ENCODE assay signal across 9 cellular contexts in genomic region chr13:76879876-76880270, GRCh38. TPM values are rescaled to one million over a fixed set of nuclear protein-coding genes. Genes with fewer than 3 reads are reported as not detected.
DNase-seq lines count a peak whose midpoint lies in the region; ATAC-seq and TF ChIP-seq lines count a peak whose summit lies in the region.
"Had no signal": no experiment of that assay in that cellular context is flagged by ENCODE, and none has a peak within 500 bp of the region (broad histone marks: within the 10 kb centered on the region; RNA-seq: fewer than 3 reads in every experiment).

No MANE protein-coding gene starts in this region.

- peak overlapping the region; percentile 51 for H3K4me3 ChIP-seq in Loucy (ENCODE audit: low read length, poor library complexity, severe bottlenecking)
- no peak overlapping the region for H3K4me3 ChIP-seq in testis
- H3K4me3 ChIP-seq in CD8-positive, alpha-beta memory T cell (ENCODE audit: low read length), result no peak overlapping the region

- H2AFZ ChIP-seq in Loucy (ENCODE audit: low read length), result no peak overlapping the region

- H3K27me3 Mint-ChIP-seq in activated T-cell treated with anti-CD3 and anti-CD28 coated beads, Interleukin-2, amount 50 U/mL, for 24 hours, result peaks cover under 1% of the 10 kb centered on the region
- H3K27me3 Mint-ChIP-seq in activated T-cell treated with anti-CD3 and anti-CD28 coated beads, Interleukin-2, amount 50 U/mL, for 4 hours (ENCODE audit: low read depth), result peaks cover 5% of the 10 kb centered on the region
- peaks cover 3 to 33% of the 10 kb centered on the region in 2 donors for H3K27me3 Mint-ChIP-seq in CD8-positive, alpha-beta memory T cell

- no peak for TF ChIP-seq CTCF in Loucy (conservative IDR thresholded peaks at IDR 0.05; ENCODE audit: low read length)
- no peak for TF ChIP-seq CTCF in testis (IDR thresholded peaks at IDR 0.05)

- H3K4me1 Mint-ChIP-seq in activated T-cell treated with anti-CD3 and anti-CD28 coated beads, Interleukin-2, amount 50 U/mL, for 24 hours (ENCODE audit: low read depth), result peaks cover 38% of the 10 kb centered on the region
- H3K4me1 Mint-ChIP-seq in activated T-cell treated with anti-CD3 and anti-CD28 coated beads, Interleukin-2, amount 50 U/mL, for 4 hours (ENCODE audit: low read depth), result peaks cover 36% of the 10 kb centered on the region
- H3K4me1 Mint-ChIP-seq in CD8-positive, alpha-beta memory T cell, result peaks cover 16 to 22% (median 20%) of the 10 kb centered on the region in 3 donors

- peaks cover 4% of the 10 kb centered on the region for H3K36me3 Mint-ChIP-seq in activated T-cell treated with anti-CD3 and anti-CD28 coated beads, Interleukin-2, amount 50 U/mL, for 24 hours (ENCODE audit: low read depth)
- no peaks in the 10 kb centered on the region for H3K36me3 Mint-ChIP-seq in activated T-cell treated with anti-CD3 and anti-CD28 coated beads, Interleukin-2, amount 50 U/mL, for 4 hours (ENCODE audit: insufficient read depth)
- H3K36me3 Mint-ChIP-seq in CD8-positive, alpha-beta memory T cell, result no peaks in the 10 kb centered on the region

- no peak for ATAC-seq in activated T-cell treated with anti-CD3 and anti-CD28 coated beads, Interleukin-2, amount 50 U/mL, for 4 hours

- no peaks in the 10 kb centered on the region for H3K27me3 ChIP-seq in Loucy (ENCODE audit: insufficient read depth, low read length, poor library complexity, severe bottlenecking)
- H3K27me3 ChIP-seq in testis, result no peaks in the 10 kb centered on the region
- H3K27me3 ChIP-seq in CD8-positive, alpha-beta memory T cell (ENCODE audit: insufficient read depth, low read length, poor library complexity, severe bottlenecking), result peaks cover 3% of the 10 kb centered on the region

- POLR2A ChIA-PET in CD8-positive, alpha-beta memory T cell (lab: Charles Lee), result no interaction called here

- H3K9ac ChIP-seq in Loucy (ENCODE audit: low read depth, low read length, poor library complexity, severe bottlenecking), result no peak overlapping the region

- no peaks in the 10 kb centered on the region for H3K9me3 Mint-ChIP-seq in activated T-cell treated with anti-CD3 and anti-CD28 coated beads, Interleukin-2, amount 50 U/mL, for 24 hours
- no peaks in the 10 kb centered on the region for H3K9me3 Mint-ChIP-seq in activated T-cell treated with anti-CD3 and anti-CD28 coated beads, Interleukin-2, amount 50 U/mL, for 4 hours
- peaks cover 0 to 3% (median 0%) of the 10 kb centered on the region in 5 donors for H3K9me3 Mint-ChIP-seq in CD8-positive, alpha-beta memory T cell

- H3K27ac ChIP-seq in epithelial cell of prostate (peak overlapping the region; percentile 55), testis (peak overlapping the region; percentile 14 to 25)
- no peak overlapping the region for H3K27ac ChIP-seq in CD8-positive, alpha-beta memory T cell (ENCODE audit: low read depth, low read length)

- no peaks in the 10 kb centered on the region for H3K9me3 ChIP-seq in Loucy (ENCODE audit: insufficient read depth, low read depth, low read length)
- H3K9me3 ChIP-seq in testis, result no peaks in the 10 kb centered on the region
- H3K9me3 ChIP-seq in CD8-positive, alpha-beta memory T cell (ENCODE audit: low read length), result no peaks in the 10 kb centered on the region

- WGBS in testis, 2 donors, result 75 to 78% methylated on average over 3 of the region's 3 CpGs

- H3K4me3 Mint-ChIP-seq in activated T-cell treated with anti-CD3 and anti-CD28 coated beads, Interleukin-2, amount 50 U/mL, for 24 hours, result peak overlapping the region; percentile 71
- no peak overlapping the region for H3K4me3 Mint-ChIP-seq in activated T-cell treated with anti-CD3 and anti-CD28 coated beads, Interleukin-2, amount 50 U/mL, for 4 hours
- peak overlapping the region in 2 of 7 donors; percentile 69 to 81 for H3K4me3 Mint-ChIP-seq in CD8-positive, alpha-beta memory T cell

- no peak for TF ChIP-seq POLR2A in testis (IDR thresholded peaks at IDR 0.05)

- no peak for DNase-seq in activated T-cell treated with anti-CD3 and anti-CD28 coated beads, Interleukin-2, amount 50 U/mL, for 24 hours
- DNase-seq in activated T-cell treated with anti-CD3 and anti-CD28 coated beads, Interleukin-2, amount 50 U/mL, for 4 hours, result no peak
- DNase-seq in epithelial cell of prostate (ENCODE audit: low read depth, low spot score) (no peak), testis (no peak), DMS79 (lab: John Stamatoyannopoulos, UW) (no peak)
- no peak for DNase-seq in stimulated activated CD4-positive, alpha-beta T cell treated with anti-CD3 and anti-CD28 coated beads, Interleukin-4, amount 100 ng/mL, for 4 hours
- DNase-seq in CD8-positive, alpha-beta memory T cell, result no peak
- DNase-seq: NCI-H1694 had no signal

- H3F3A ChIP-seq in Loucy (ENCODE audit: low read depth), result no peaks in the 10 kb centered on the region

- CTCF ChIA-PET in CD8-positive, alpha-beta memory T cell (lab: Charles Lee), result interaction anchor here (1.2 kb wide), 1 partner anchor 1006 kb away, joined by 3 read pairs; no protein-coding TSS in a partner anchor

- H4K20me1 ChIP-seq in Loucy (ENCODE audit: insufficient read depth, low read length, poor library complexity, severe bottlenecking), result no peaks in the 10 kb centered on the region

- H3K36me3 ChIP-seq in Loucy (ENCODE audit: insufficient read depth, low read length) (no peaks in the 10 kb centered on the region), testis (ENCODE audit: low read depth, missing control alignments) (no peaks in the 10 kb centered on the region)
- no peaks in the 10 kb centered on the region for H3K36me3 ChIP-seq in CD8-positive, alpha-beta memory T cell (ENCODE audit: insufficient read depth, low read length)

- no peaks in the 10 kb centered on the region for H3K9me2 ChIP-seq in Loucy (replicated peaks; ENCODE audit: low read depth, low read length)

- H3K4me1 ChIP-seq in Loucy (ENCODE audit: insufficient read depth, low read length, poor library complexity, severe bottlenecking), result peaks cover 29% of the 10 kb centered on the region
- no peaks in the 10 kb centered on the region for H3K4me1 ChIP-seq in testis
- peaks cover 22% of the 10 kb centered on the region for H3K4me1 ChIP-seq in CD8-positive, alpha-beta memory T cell (ENCODE audit: insufficient read depth, low read length)

- peak overlapping the region; percentile 89 for H3K27ac Mint-ChIP-seq in activated T-cell treated with anti-CD3 and anti-CD28 coated beads, Interleukin-2, amount 50 U/mL, for 24 hours
- H3K27ac Mint-ChIP-seq in CD8-positive, alpha-beta memory T cell, result no peak overlapping the region

- no peaks in the 10 kb centered on the region for H3K79me2 ChIP-seq in Loucy (ENCODE audit: insufficient read depth, low read length)

- peak overlapping the region; percentile 54 for H3K4me2 ChIP-seq in Loucy (ENCODE audit: low read depth, low read length, poor library complexity, severe bottlenecking)

- intact Hi-C loops in testis (cut with DNase I; ENCODE audit: low total_unique reads), result no loop called here

RNA-seq across cellular contexts. Expression of gene KCTD12, which starts 6.3 kb away (rescaled TPM):
- total RNA-seq in activated T-cell treated with anti-CD3 and anti-CD28 coated beads, Interleukin-2, amount 50 U/mL, for 4 hours, result 10 to 100 TPM in 1 of 3 donors, 1 to 10 TPM in 2; 6.3 to 11.4 (median 9.0) TPM
- 100 to 1,000 TPM in 1 of 2 donors, 10 to 100 TPM in 1; 86.8 to 127 TPM for total RNA-seq in testis
- 63.9 TPM for polyA plus RNA-seq in testis (ENCODE audit: insufficient read depth, low read depth, low replicate concordance)
- 1 to 10 TPM; 5.1 to 5.8 TPM for total RNA-seq in CD8-positive, alpha-beta memory T cell
- 0.07 TPM for polyA plus RNA-seq in CD8-positive, alpha-beta memory T cell

Comparison
In these comparisons a context has a peak if more than half of its experiments do, and no peak if none do; other contexts are left out.
1. RNA of gene KCTD12, which starts 6.3 kb away (total RNA-seq): 86.8 to 127 TPM in testis; 6.3 to 11.4 TPM in activated T-cell treated with anti-CD3 and anti-CD28 coated beads, Interleukin-2, amount 50 U/mL, for 4 hours and 5.1 to 5.8 TPM in CD8-positive, alpha-beta memory T cell; every median in the first group is over 4 times any median in the second.